In genomic region chr1:91080650-91081049, GRCh38 we compare ENCODE assay signal across 24 cellular contexts. TPM values are rescaled to one million over a fixed set of nuclear protein-coding genes. Genes with fewer than 3 reads are reported as not detected.
DNase-seq lines count a peak whose midpoint lies in the region; ATAC-seq and TF ChIP-seq lines count a peak whose summit lies in the region.
"Had no signal": no experiment of that assay in that cellular context is flagged by ENCODE, and none has a peak within 500 bp of the region (broad histone marks: within the 10 kb centered on the region; RNA-seq: fewer than 3 reads in every experiment).

No MANE protein-coding gene starts in this region.

- intact Hi-C loops in thyroid gland (cut with DNase I): no loop called here

- no peaks in the 10 kb centered on the region for H3K9me3 ChIP-seq in thyroid gland
- H3K9me3 ChIP-seq: body of pancreas, esophagus squamous epithelium, testis had no signal

- no peaks in the 10 kb centered on the region for H3K4me1 ChIP-seq in thyroid gland
- H3K4me1 ChIP-seq: body of pancreas, esophagus squamous epithelium, testis had no signal

- no peak overlapping the region for H3K4me3 ChIP-seq in thyroid gland (replicated peaks in 1 of 3)
- H3K4me3 ChIP-seq: body of pancreas, esophagus squamous epithelium, SK-N-MC, testis had no signal

- DNase-seq in EH (ENCODE audit: low read depth) (peak; percentile 38), HT1080 (ENCODE audit: low read depth) (peak; percentile 86), fibroblast of peridontal ligament (ENCODE audit: extremely low read depth) (peak; percentile 2), dedifferentiated amniotic fluid mesenchymal stem cell (ENCODE audit: extremely low spot score) (no peak), thyroid gland (no peak)
- DNase-seq: activated CD4-positive, alpha-beta T cell treated with anti-CD3 and anti-CD28 coated beads, Interleukin-2, amount 50 U/mL, for 48 hours; activated T-cell treated with anti-CD3 and anti-CD28 coated beads, Interleukin-2, amount 50 U/mL, for 48 hours; AML-193; body of pancreas; Calu3; esophagus squamous epithelium; GF-D8; H9; KBM-7; kidney glomerular epithelial cell; NCI-H1105; NCI-H748 treated with DMSO at 0.1 percent for 48 hours; stimulated activated CD4-positive, alpha-beta T cell treated with anti-CD3 and anti-CD28 coated beads, Interleukin-2, amount 100 ng/mL, for 24 hours; testis had no signal

- TF ChIP-seq CTCF in thyroid gland (IDR thresholded peaks at IDR 0.05): no peak

- no peak for TF ChIP-seq POLR2A in thyroid gland (IDR thresholded peaks at IDR 0.05)

- H3K36me3 ChIP-seq in thyroid gland: no peaks in the 10 kb centered on the region
- H3K36me3 ChIP-seq: esophagus squamous epithelium had no signal

- ATAC-seq in GM19025 (IDR thresholded peaks at IDR 0.05; ENCODE audit: low read depth, unreplicated experiment): peak; percentile 61
- no peak for ATAC-seq in GM19452 (IDR thresholded peaks at IDR 0.05; ENCODE audit: unreplicated experiment)
- no peak for ATAC-seq in GM21737 (IDR thresholded peaks at IDR 0.05; ENCODE audit: unreplicated experiment)
- ATAC-seq: body of pancreas, sciatic nerve had no signal

- no peak overlapping the region for H3K27ac ChIP-seq in thyroid gland
- H3K27ac ChIP-seq: body of pancreas, esophagus squamous epithelium, SK-N-MC, testis had no signal

- no peaks in the 10 kb centered on the region for H3K27me3 ChIP-seq in thyroid gland
- H3K27me3 ChIP-seq: body of pancreas, esophagus squamous epithelium, testis had no signal

- 82 to 92% methylated on average over 3 of the region's 3 CpGs for WGBS in thyroid gland, 2 donors

RNA-seq across cellular contexts. Expression of gene ZNF644, which starts 58.8 kb away (rescaled TPM):
- 32.4 and 35.3 TPM in 2 replicates for total RNA-seq in HT1080 (2014; rRNA removed; shearing (Covaris generic))
- polyA plus RNA-seq in HT1080 (2015; cell fraction: cytosol; rRNA removed): 20.2 and 27.9 TPM in 2 replicates
- polyA plus RNA-seq in HT1080 (2015; cell fraction: nucleus; rRNA removed): 31.9 and 39.7 TPM in 2 replicates
- 100 to 1,000 TPM in 1 of 4 donors, 10 to 100 TPM in 3; 70.2 to 105 (median 82.4) TPM for total RNA-seq in thyroid gland

Comparison
In these comparisons a context has a peak if more than half of its experiments do, and no peak if none do; other contexts are left out.
1. DNase-seq: peak in EH (single experiment), HT1080 (single experiment) and fibroblast of peridontal ligament (single experiment); none in dedifferentiated amniotic fluid mesenchymal stem cell (single experiment) and thyroid gland (0 of 2).